Comparison of ENCODE assay signal across 2 cellular contexts in genomic region chr5:133995341-133995740, GRCh38.
TF ChIP-seq lines count a peak whose summit lies in the region.

No MANE protein-coding gene starts in this region.

TF ChIP-seq in GM23338, 12 proteins besides CTCF, POLR2A, EP300 and RAD21:
- TF ChIP-seq ZNF462 (CRISPR knock-in tag; IDR thresholded peaks at IDR 0.05): no peak

TF ChIP-seq in GM12878, 131 proteins besides CTCF, POLR2A, EP300 and RAD21:
- TF ChIP-seq ASH2L (IDR thresholded peaks at IDR 0.05; ENCODE audit: borderline replicate concordance, low read depth): no peak
